Comparison of ENCODE assay signal across 1 cellular context in the genomic region with DNA sequence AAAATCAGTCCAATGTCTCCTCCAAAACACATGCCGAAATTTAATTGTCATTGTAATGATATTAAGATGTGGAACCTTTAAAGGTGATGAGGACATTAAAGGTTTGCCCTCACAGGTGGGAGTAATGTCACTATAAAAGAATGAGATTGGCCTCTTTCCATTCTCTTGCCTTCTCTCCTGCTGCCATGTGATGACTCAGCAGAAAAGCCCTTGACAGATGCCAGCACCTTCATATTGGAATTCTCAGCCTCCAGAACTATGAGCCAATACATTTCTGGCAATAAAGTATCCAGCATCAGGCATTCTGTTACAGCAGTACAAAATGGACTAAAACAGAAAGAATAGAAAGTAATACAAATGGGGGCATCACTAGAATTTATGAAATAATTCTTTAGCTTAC.
TF ChIP-seq lines count a peak whose summit lies in the region.

No MANE protein-coding gene starts in this region.

TF ChIP-seq in SK-N-SH treated with all-trans-retinoic acid at 6 μM for 48 hours, 23 proteins besides CTCF, POLR2A, EP300 and RAD21 (continued from another document):
- TF ChIP-seq, protein P1, sequence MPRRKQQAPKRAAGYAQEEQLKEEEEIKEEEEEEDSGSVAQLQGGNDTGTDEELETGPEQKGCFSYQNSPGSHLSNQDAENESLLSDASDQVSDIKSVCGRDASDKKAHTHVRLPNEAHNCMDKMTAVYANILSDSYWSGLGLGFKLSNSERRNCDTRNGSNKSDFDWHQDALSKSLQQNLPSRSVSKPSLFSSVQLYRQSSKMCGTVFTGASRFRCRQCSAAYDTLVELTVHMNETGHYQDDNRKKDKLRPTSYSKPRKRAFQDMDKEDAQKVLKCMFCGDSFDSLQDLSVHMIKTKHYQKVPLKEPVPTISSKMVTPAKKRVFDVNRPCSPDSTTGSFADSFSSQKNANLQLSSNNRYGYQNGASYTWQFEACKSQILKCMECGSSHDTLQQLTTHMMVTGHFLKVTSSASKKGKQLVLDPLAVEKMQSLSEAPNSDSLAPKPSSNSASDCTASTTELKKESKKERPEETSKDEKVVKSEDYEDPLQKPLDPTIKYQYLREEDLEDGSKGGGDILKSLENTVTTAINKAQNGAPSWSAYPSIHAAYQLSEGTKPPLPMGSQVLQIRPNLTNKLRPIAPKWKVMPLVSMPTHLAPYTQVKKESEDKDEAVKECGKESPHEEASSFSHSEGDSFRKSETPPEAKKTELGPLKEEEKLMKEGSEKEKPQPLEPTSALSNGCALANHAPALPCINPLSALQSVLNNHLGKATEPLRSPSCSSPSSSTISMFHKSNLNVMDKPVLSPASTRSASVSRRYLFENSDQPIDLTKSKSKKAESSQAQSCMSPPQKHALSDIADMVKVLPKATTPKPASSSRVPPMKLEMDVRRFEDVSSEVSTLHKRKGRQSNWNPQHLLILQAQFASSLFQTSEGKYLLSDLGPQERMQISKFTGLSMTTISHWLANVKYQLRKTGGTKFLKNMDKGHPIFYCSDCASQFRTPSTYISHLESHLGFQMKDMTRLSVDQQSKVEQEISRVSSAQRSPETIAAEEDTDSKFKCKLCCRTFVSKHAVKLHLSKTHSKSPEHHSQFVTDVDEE (CRISPR knock-in tag; IDR thresholded peaks at IDR 0.05): no peak
- TF ChIP-seq ZC3H10 (CRISPR knock-in tag; IDR thresholded peaks at IDR 0.05) (no peak), GLIS3 (CRISPR knock-in tag; IDR thresholded peaks at IDR 0.05) (no peak), TOX (CRISPR knock-in tag; IDR thresholded peaks at IDR 0.05; ENCODE audit: borderline replicate concordance) (no peak), TCF4 (CRISPR knock-in tag; IDR thresholded peaks at IDR 0.05; ENCODE audit: borderline replicate concordance) (no peak), ZNF70 (CRISPR knock-in tag; IDR thresholded peaks at IDR 0.05) (no peak), ZFP3 (CRISPR knock-in tag; IDR thresholded peaks at IDR 0.05) (no peak)
- TF ChIP-seq, protein P2, sequence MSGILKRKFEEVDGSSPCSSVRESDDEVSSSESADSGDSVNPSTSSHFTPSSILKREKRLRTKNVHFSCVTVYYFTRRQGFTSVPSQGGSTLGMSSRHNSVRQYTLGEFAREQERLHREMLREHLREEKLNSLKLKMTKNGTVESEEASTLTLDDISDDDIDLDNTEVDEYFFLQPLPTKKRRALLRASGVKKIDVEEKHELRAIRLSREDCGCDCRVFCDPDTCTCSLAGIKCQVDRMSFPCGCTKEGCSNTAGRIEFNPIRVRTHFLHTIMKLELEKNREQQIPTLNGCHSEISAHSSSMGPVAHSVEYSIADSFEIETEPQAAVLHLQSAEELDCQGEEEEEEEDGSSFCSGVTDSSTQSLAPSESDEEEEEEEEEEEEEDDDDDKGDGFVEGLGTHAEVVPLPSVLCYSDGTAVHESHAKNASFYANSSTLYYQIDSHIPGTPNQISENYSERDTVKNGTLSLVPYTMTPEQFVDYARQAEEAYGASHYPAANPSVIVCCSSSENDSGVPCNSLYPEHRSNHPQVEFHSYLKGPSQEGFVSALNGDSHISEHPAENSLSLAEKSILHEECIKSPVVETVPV (CRISPR knock-in tag; IDR thresholded peaks at IDR 0.05): no peak
